In genomic region chr3:48426401-48426909, GRCh38 we compare ENCODE assay signal across 2 cellular contexts.
A peak's percentile ranks its signal among the peaks of the same experiment; 100 is the strongest.
TF ChIP-seq lines count a peak whose summit lies in the region.

No MANE protein-coding gene starts in this region.

TF ChIP-seq in GM23338, 12 proteins besides CTCF, POLR2A, EP300 and RAD21:
- TF ChIP-seq, protein P1, sequence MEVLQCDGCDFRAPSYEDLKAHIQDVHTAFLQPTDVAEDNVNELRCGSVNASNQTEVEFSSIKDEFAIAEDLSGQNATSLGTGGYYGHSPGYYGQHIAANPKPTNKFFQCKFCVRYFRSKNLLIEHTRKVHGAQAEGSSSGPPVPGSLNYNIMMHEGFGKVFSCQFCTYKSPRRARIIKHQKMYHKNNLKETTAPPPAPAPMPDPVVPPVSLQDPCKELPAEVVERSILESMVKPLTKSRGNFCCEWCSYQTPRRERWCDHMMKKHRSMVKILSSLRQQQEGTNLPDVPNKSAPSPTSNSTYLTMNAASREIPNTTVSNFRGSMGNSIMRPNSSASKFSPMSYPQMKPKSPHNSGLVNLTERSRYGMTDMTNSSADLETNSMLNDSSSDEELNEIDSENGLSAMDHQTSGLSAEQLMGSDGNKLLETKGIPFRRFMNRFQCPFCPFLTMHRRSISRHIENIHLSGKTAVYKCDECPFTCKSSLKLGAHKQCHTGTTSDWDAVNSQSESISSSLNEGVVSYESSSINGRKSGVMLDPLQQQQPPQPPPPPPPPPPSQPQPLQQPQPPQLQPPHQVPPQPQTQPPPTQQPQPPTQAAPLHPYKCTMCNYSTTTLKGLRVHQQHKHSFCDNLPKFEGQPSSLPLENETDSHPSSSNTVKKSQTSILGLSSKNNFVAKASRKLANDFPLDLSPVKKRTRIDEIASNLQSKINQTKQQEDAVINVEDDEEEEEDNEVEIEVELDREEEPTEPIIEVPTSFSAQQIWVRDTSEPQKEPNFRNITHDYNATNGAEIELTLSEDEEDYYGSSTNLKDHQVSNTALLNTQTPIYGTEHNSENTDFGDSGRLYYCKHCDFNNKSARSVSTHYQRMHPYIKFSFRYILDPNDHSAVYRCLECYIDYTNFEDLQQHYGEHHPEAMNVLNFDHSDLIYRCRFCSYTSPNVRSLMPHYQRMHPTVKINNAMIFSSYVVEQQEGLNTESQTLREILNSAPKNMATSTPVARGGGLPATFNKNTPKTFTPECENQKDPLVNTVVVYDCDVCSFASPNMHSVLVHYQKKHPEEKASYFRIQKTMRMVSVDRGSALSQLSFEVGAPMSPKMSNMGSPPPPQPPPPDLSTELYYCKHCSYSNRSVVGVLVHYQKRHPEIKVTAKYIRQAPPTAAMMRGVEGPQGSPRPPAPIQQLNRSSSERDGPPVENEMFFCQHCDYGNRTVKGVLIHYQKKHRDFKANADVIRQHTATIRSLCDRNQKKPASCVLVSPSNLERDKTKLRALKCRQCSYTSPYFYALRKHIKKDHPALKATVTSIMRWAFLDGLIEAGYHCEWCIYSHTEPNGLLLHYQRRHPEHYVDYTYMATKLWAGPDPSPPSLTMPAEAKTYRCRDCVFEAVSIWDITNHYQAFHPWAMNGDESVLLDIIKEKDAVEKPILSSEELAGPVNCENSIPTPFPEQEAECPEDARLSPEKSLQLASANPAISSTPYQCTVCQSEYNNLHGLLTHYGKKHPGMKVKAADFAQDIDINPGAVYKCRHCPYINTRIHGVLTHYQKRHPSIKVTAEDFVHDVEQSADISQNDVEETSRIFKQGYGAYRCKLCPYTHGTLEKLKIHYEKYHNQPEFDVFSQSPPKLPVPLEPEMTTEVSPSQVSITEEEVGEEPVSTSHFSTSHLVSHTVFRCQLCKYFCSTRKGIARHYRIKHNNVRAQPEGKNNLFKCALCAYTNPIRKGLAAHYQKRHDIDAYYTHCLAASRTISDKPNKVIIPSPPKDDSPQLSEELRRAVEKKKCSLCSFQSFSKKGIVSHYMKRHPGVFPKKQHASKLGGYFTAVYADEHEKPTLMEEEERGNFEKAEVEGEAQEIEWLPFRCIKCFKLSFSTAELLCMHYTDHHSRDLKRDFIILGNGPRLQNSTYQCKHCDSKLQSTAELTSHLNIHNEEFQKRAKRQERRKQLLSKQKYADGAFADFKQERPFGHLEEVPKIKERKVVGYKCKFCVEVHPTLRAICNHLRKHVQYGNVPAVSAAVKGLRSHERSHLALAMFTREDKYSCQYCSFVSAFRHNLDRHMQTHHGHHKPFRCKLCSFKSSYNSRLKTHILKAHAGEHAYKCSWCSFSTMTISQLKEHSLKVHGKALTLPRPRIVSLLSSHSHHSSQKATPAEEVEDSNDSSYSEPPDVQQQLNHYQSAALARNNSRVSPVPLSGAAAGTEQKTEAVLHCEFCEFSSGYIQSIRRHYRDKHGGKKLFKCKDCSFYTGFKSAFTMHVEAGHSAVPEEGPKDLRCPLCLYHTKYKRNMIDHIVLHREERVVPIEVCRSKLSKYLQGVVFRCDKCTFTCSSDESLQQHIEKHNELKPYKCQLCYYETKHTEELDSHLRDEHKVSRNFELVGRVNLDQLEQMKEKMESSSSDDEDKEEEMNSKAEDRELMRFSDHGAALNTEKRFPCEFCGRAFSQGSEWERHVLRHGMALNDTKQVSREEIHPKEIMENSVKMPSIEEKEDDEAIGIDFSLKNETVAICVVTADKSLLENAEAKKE (CRISPR knock-in tag; IDR thresholded peaks at IDR 0.05) = no peak
- no peak for TF ChIP-seq STAT1 (IDR thresholded peaks at IDR 0.05; ENCODE audit: unreplicated experiment)
- TF ChIP-seq ZNF331 (CRISPR knock-in tag; IDR thresholded peaks at IDR 0.05; ENCODE audit: low read depth) = no peak
- TF ChIP-seq REST (IDR thresholded peaks at IDR 0.05; ENCODE audit: unreplicated experiment) = no peak
- TF ChIP-seq JUNB (IDR thresholded peaks at IDR 0.05; ENCODE audit: unreplicated experiment) = no peak
- no peak for TF ChIP-seq EZH2phosphoT487 (IDR thresholded peaks at IDR 0.05; ENCODE audit: unreplicated experiment)
- no peak for TF ChIP-seq NANOG (IDR thresholded peaks at IDR 0.05; ENCODE audit: borderline replicate concordance)
- TF ChIP-seq ETS1 (IDR thresholded peaks at IDR 0.05) = no peak
- TF ChIP-seq ZNF114 (CRISPR knock-in tag; IDR thresholded peaks at IDR 0.05) = no peak
- TF ChIP-seq POLR2AphosphoS5 (IDR thresholded peaks at IDR 0.05; ENCODE audit: low read depth) = no peak
- no peak for TF ChIP-seq CREB1 (CRISPR knock-in tag; IDR thresholded peaks at IDR 0.05; ENCODE audit: low read depth)
- no peak for TF ChIP-seq EZH2 (IDR thresholded peaks at IDR 0.05; ENCODE audit: low read depth, unreplicated experiment)

TF ChIP-seq in HepG2, 621 proteins besides CTCF, POLR2A, EP300 and RAD21 (continues in another document):
- TF ChIP-seq, protein P2, sequence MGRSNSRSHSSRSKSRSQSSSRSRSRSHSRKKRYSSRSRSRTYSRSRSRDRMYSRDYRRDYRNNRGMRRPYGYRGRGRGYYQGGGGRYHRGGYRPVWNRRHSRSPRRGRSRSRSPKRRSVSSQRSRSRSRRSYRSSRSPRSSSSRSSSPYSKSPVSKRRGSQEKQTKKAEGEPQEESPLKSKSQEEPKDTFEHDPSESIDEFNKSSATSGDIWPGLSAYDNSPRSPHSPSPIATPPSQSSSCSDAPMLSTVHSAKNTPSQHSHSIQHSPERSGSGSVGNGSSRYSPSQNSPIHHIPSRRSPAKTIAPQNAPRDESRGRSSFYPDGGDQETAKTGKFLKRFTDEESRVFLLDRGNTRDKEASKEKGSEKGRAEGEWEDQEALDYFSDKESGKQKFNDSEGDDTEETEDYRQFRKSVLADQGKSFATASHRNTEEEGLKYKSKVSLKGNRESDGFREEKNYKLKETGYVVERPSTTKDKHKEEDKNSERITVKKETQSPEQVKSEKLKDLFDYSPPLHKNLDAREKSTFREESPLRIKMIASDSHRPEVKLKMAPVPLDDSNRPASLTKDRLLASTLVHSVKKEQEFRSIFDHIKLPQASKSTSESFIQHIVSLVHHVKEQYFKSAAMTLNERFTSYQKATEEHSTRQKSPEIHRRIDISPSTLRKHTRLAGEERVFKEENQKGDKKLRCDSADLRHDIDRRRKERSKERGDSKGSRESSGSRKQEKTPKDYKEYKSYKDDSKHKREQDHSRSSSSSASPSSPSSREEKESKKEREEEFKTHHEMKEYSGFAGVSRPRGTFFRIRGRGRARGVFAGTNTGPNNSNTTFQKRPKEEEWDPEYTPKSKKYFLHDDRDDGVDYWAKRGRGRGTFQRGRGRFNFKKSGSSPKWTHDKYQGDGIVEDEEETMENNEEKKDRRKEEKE (IDR thresholded peaks at IDR 0.05) = no peak
- TF ChIP-seq HNRNPK (IDR thresholded peaks at IDR 0.05; ENCODE audit: low read depth, low read length, poor library complexity, severe bottlenecking) (no peak), ZSCAN29 (CRISPR knock-in tag; conservative IDR thresholded peaks at IDR 0.05) (no peak), ZSCAN22 (CRISPR knock-in tag; IDR thresholded peaks at IDR 0.05) (no peak), TEAD2 (CRISPR knock-in tag; IDR thresholded peaks at IDR 0.05) (no peak), SNAI1 (CRISPR knock-in tag; IDR thresholded peaks at IDR 0.05; ENCODE audit: borderline replicate concordance) (no peak), TARDBP (CRISPR knock-in tag; IDR thresholded peaks at IDR 0.05) (peak; percentile 21; the same call in 1 of the 2 replicates), THRA (CRISPR knock-in tag; IDR thresholded peaks at IDR 0.05; ENCODE audit: borderline replicate concordance) (no peak), ZNF607 (CRISPR knock-in tag; IDR thresholded peaks at IDR 0.05; ENCODE audit: borderline replicate concordance) (no peak), ZNF776 (CRISPR knock-in tag; IDR thresholded peaks at IDR 0.05) (no peak), ZNF101 (CRISPR knock-in tag; IDR thresholded peaks at IDR 0.05; ENCODE audit: borderline replicate concordance, low read depth) (no peak), ZNF558 (CRISPR knock-in tag; IDR thresholded peaks at IDR 0.05; ENCODE audit: borderline replicate concordance) (no peak), MBD4 (IDR thresholded peaks at IDR 0.05; ENCODE audit: borderline replicate concordance, low read length) (no peak), ZNF687 (CRISPR knock-in tag; IDR thresholded peaks at IDR 0.05) (peak; percentile 55), PLSCR1 (CRISPR knock-in tag; IDR thresholded peaks at IDR 0.05; ENCODE audit: borderline replicate concordance) (no peak), MEIS2 (CRISPR knock-in tag; IDR thresholded peaks at IDR 0.05) (no peak), POGZ (CRISPR knock-in tag; IDR thresholded peaks at IDR 0.05) (no peak), AGO1 (IDR thresholded peaks at IDR 0.05; ENCODE audit: low read depth, low read length, poor library complexity, severe bottlenecking) (peak; percentile 67), CHD4 (IDR thresholded peaks at IDR 0.05; ENCODE audit: borderline replicate concordance, low read length) (no peak)
- TF ChIP-seq, protein P3, sequence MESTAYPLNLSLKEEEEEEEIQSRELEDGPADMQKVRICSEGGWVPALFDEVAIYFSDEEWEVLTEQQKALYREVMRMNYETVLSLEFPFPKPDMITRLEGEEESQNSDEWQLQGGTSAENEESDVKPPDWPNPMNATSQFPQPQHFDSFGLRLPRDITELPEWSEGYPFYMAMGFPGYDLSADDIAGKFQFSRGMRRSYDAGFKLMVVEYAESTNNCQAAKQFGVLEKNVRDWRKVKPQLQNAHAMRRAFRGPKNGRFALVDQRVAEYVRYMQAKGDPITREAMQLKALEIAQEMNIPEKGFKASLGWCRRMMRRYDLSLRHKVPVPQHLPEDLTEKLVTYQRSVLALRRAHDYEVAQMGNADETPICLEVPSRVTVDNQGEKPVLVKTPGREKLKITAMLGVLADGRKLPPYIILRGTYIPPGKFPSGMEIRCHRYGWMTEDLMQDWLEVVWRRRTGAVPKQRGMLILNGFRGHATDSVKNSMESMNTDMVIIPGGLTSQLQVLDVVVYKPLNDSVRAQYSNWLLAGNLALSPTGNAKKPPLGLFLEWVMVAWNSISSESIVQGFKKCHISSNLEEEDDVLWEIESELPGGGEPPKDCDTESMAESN (CRISPR knock-in tag; conservative IDR thresholded peaks at IDR 0.05) = no peak
- TF ChIP-seq, protein P4, sequence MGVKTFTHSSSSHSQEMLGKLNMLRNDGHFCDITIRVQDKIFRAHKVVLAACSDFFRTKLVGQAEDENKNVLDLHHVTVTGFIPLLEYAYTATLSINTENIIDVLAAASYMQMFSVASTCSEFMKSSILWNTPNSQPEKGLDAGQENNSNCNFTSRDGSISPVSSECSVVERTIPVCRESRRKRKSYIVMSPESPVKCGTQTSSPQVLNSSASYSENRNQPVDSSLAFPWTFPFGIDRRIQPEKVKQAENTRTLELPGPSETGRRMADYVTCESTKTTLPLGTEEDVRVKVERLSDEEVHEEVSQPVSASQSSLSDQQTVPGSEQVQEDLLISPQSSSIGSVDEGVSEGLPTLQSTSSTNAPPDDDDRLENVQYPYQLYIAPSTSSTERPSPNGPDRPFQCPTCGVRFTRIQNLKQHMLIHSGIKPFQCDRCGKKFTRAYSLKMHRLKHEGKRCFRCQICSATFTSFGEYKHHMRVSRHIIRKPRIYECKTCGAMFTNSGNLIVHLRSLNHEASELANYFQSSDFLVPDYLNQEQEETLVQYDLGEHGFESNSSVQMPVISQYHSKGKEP (CRISPR knock-in tag; IDR thresholded peaks at IDR 0.05) = no peak
- TF ChIP-seq, protein P5, sequence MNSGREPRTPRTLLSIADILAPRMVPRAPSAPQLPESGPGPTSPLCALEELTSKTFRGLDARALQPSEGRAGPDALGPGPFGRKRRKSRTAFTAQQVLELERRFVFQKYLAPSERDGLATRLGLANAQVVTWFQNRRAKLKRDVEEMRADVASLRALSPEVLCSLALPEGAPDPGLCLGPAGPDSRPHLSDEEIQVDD (CRISPR knock-in tag; IDR thresholded peaks at IDR 0.05; ENCODE audit: borderline replicate concordance) = no peak
